ENCODE assay signal across 18 cellular contexts in genomic region chr11:3213659-3214419, GRCh38. TPM values are rescaled to one million over a fixed set of nuclear protein-coding genes. Genes with fewer than 3 reads are reported as not detected.
"Had no signal": no experiment of that assay in that cellular context is flagged by ENCODE, and none has a peak within 500 bp of the region (broad histone marks: within the 10 kb centered on the region; RNA-seq: fewer than 3 reads in every experiment).

No MANE protein-coding gene starts in this region.

- H3K4me1 Mint-ChIP-seq: nephron had no signal

- H3K4me1 ChIP-seq: pancreas, thyroid gland had no signal

- H3K36me3 ChIP-seq: cardiac muscle cell, pancreas, thyroid gland had no signal

- H3K9me3 Mint-ChIP-seq: activated T-helper 2 cell treated with anti-CD3 and anti-CD28 coated beads, Interferon-gamma antibody, Interleukin-2, Interleukin-4, amounts not matched to agents 10 μg/mL and 5 μg/mL and 100 μg/mL, durations not matched to agents 14 hours and 24 hours and 36 hours had no signal

- H3K4me3 Mint-ChIP-seq: immature natural killer cell, nephron, T-helper 17 cell had no signal

- H3K9me3 ChIP-seq: pancreas, thyroid gland had no signal

- H3K27ac Mint-ChIP-seq: activated T-helper 2 cell treated with anti-CD3 and anti-CD28 coated beads, Interferon-gamma antibody, Interleukin-2, Interleukin-4, amounts not matched to agents 10 μg/mL and 5 μg/mL and 100 μg/mL, durations not matched to agents 14 hours and 24 hours and 36 hours; nephron; T-helper 17 cell had no signal

- H3K27me3 ChIP-seq: thyroid gland had no signal

- DNase-seq: activated CD4-positive, alpha-beta T cell treated with anti-CD3 and anti-CD28 coated beads, Interleukin-2, amount 50 U/mL, for 1 hour; activated T-cell treated with anti-CD3 and anti-CD28 coated beads for 4 hours; effector memory CD4-positive, alpha-beta T cell; immature natural killer cell; retina; thyroid gland had no signal

- H3K4me3 ChIP-seq: cardiac muscle cell, coronary artery, pancreas, skin epidermis, thyroid gland had no signal

- H3K27ac ChIP-seq: cardiac muscle cell, coronary artery, pancreas, skin epidermis, thyroid gland had no signal

RNA-seq across cellular contexts. Expression of gene MRGPRG, which starts 4.8 kb away (rescaled TPM):
- total RNA-seq: activated CD8-positive, alpha-beta memory T cell treated with anti-CD3 and anti-CD28 coated beads for 36 hours; activated T-helper 2 cell treated with anti-CD3 and anti-CD28 coated beads, Interferon-gamma antibody, Interleukin-2, Interleukin-4, amounts not matched to agents 10 μg/mL and 5 μg/mL and 100 μg/mL, durations not matched to agents 14 hours and 24 hours and 36 hours; cardiac muscle cell; epithelial cell of proximal tubule; left colon; mucosa of gallbladder; pancreas; T-helper 17 cell; thyroid gland had no signal
- polyA plus RNA-seq: adipose tissue, cardiac muscle cell, immature natural killer cell, pancreas had no signal

RNA-seq across cellular contexts. Expression of gene MRGPRE, which starts 18.4 kb away (rescaled TPM):
- total RNA-seq: activated CD8-positive, alpha-beta memory T cell treated with anti-CD3 and anti-CD28 coated beads for 36 hours; activated T-helper 2 cell treated with anti-CD3 and anti-CD28 coated beads, Interferon-gamma antibody, Interleukin-2, Interleukin-4, amounts not matched to agents 10 μg/mL and 5 μg/mL and 100 μg/mL, durations not matched to agents 14 hours and 24 hours and 36 hours; cardiac muscle cell; epithelial cell of proximal tubule; left colon; T-helper 17 cell had no signal
- polyA plus RNA-seq: cardiac muscle cell, immature natural killer cell had no signal
